ENCODE assay signal across 26 cellular contexts in genomic region chr9:112868461-112868860, GRCh38. TPM values are rescaled to one million over a fixed set of nuclear protein-coding genes. Genes with fewer than 3 reads are reported as not detected.
DNase-seq lines count a peak whose midpoint lies in the region; ATAC-seq and TF ChIP-seq lines count a peak whose summit lies in the region.
"Had no signal": no experiment of that assay in that cellular context is flagged by ENCODE, and none has a peak within 500 bp of the region (broad histone marks: within the 10 kb centered on the region; RNA-seq: fewer than 3 reads in every experiment).

No MANE protein-coding gene starts in this region.

- no peaks in the 10 kb centered on the region for H4K20me1 ChIP-seq in PC-3 (ENCODE audit: low read length)

- H3K79me2 ChIP-seq in PC-3 (ENCODE audit: low read length), result no peaks in the 10 kb centered on the region

- intact Hi-C loops in PC-3 (cut with micrococcal nuclease) (no loop called here), posterior vena cava (cut with DNase I) (no loop called here), dorsolateral prefrontal cortex (cut with DNase I) (no loop called here), Calu3 (cut with micrococcal nuclease; ENCODE audit: unreplicated experiment) (no loop called here)

- H3K9me3 Mint-ChIP-seq in Calu3 (ENCODE audit: low read depth, unreplicated experiment), result peaks cover 2% of the 10 kb centered on the region
- H3K9me3 Mint-ChIP-seq: activated CD4-positive, alpha-beta T cell treated with anti-CD3 and anti-CD28 coated beads, Interleukin-2, amount 10 ng/mL, durations not matched to agents 24 days and 14 days; activated naive CD4-positive, alpha-beta T cell treated with anti-CD3 and anti-CD28 coated beads for 36 hours; activated T-cell treated with anti-CD3 and anti-CD28 coated beads, Interleukin-2, amount 50 U/mL, for 72 hours had no signal

- H3K4me2 ChIP-seq in PC-3 (ENCODE audit: low read length), result peak overlapping the region; percentile 87

- peak; percentile 93 for DNase-seq in PC-3
- peak; percentile 2 for DNase-seq in posterior vena cava (ENCODE audit: low spot score)
- DNase-seq in dorsolateral prefrontal cortex, result no peak
- no peak for DNase-seq in NCI-H446 treated with DMSO at 0.1 percent for 48 hours (lab: John Stamatoyannopoulos, UW)
- DNase-seq in MG63, result no peak
- no peak for DNase-seq in Calu3
- DNase-seq: activated CD4-positive, alpha-beta T cell treated with anti-CD3 and anti-CD28 coated beads, Interleukin-2, amount 10 ng/mL, durations not matched to agents 24 days and 14 days; activated CD8-positive, alpha-beta memory T cell treated with anti-CD3 and anti-CD28 coated beads, Interleukin-2, amount 10 ng/mL, durations not matched to agents 7 days and 5 days; activated naive CD4-positive, alpha-beta T cell treated with anti-CD3 and anti-CD28 coated beads for 36 hours; activated T-cell treated with anti-CD3 and anti-CD28 coated beads, Interleukin-2, amount 50 U/mL, for 72 hours; brain microvascular endothelial cell; colonic mucosa; GF-D8; Kasumi-1; left colon; mesendoderm; NCI-H526 treated with DMSO at 0.1 percent for 48 hours; right cardiac atrium; stomach had no signal

- H3K36me3 ChIP-seq in PC-3 (ENCODE audit: low read depth, low read length) (no peaks in the 10 kb centered on the region), MG63 (peaks cover 11% of the 10 kb centered on the region)
- H3K36me3 ChIP-seq: brain microvascular endothelial cell, colonic mucosa had no signal

- no peaks in the 10 kb centered on the region for H3K27me3 Mint-ChIP-seq in Calu3 (ENCODE audit: unreplicated experiment)
- H3K27me3 Mint-ChIP-seq: activated CD4-positive, alpha-beta T cell treated with anti-CD3 and anti-CD28 coated beads, Interleukin-2, amount 10 ng/mL, durations not matched to agents 24 days and 14 days; activated CD8-positive, alpha-beta memory T cell treated with anti-CD3 and anti-CD28 coated beads, Interleukin-2, amount 10 ng/mL, durations not matched to agents 7 days and 5 days; type B pancreatic cell had no signal

- H3K27ac ChIP-seq in 22Rv1, result peak overlapping the region; percentile 85
- peak overlapping the region; percentile 100 for H3K27ac ChIP-seq in PC-3 (ENCODE audit: low read length)
- H3K27ac ChIP-seq in dorsolateral prefrontal cortex, result peak overlapping the region in 3 of 59 donors; percentile 8 to 23 (median 22)
- H3K27ac ChIP-seq: brain microvascular endothelial cell had no signal

- no peaks in the 10 kb centered on the region for H3K9me2 ChIP-seq in PC-3 (replicated peaks; ENCODE audit: low read length)

- H2AFZ ChIP-seq in PC-3 (ENCODE audit: low read length), result no peak overlapping the region

- H3K27ac Mint-ChIP-seq in Calu3 (ENCODE audit: unreplicated experiment), result no peak overlapping the region
- H3K27ac Mint-ChIP-seq: activated CD4-positive, alpha-beta T cell treated with anti-CD3 and anti-CD28 coated beads, Interleukin-2, amount 10 ng/mL, durations not matched to agents 24 days and 14 days; activated CD8-positive, alpha-beta memory T cell treated with anti-CD3 and anti-CD28 coated beads, Interleukin-2, amount 10 ng/mL, durations not matched to agents 7 days and 5 days; activated T-cell treated with anti-CD3 and anti-CD28 coated beads, Interleukin-2, amount 50 U/mL, for 72 hours; type B pancreatic cell had no signal

- POLR2A ChIA-PET in PC-3 (lab: Charles Lee; ENCODE audit: unreplicated experiment), result interaction anchor here (0.8 kb wide), 1 partner anchor 30 kb away, joined by 3 read pairs; no protein-coding TSS in a partner anchor

- H3K27me3 ChIP-seq in PC-3 (ENCODE audit: low read length), result no peaks in the 10 kb centered on the region
- no peaks in the 10 kb centered on the region for H3K27me3 ChIP-seq in dorsolateral prefrontal cortex
- H3K27me3 ChIP-seq in MG63, result no peaks in the 10 kb centered on the region
- H3K27me3 ChIP-seq: brain microvascular endothelial cell, colonic mucosa, stomach had no signal

- ATAC-seq in PC-3, result peak; percentile 63
- peak; percentile 78 for ATAC-seq in esophagus mucosa
- ATAC-seq: activated CD8-positive, alpha-beta memory T cell treated with anti-CD3 and anti-CD28 coated beads, Interleukin-2, amount 10 ng/mL, durations not matched to agents 7 days and 5 days had no signal

- H3K9ac ChIP-seq in PC-3 (ENCODE audit: low read length), result peak overlapping the region; percentile 87

- no peak for TF ChIP-seq CTCF in 22Rv1 (IDR thresholded peaks at IDR 0.05)
- TF ChIP-seq CTCF in PC-3 (conservative IDR thresholded peaks at IDR 0.05; ENCODE audit: low read depth, low read length), result no peak
- no peak for TF ChIP-seq CTCF in dorsolateral prefrontal cortex (IDR thresholded peaks at IDR 0.05 in 54 of 56, conservative IDR thresholded peaks at IDR 0.05 in 2 of 56; ENCODE audit: low read depth in 1 of 56, partially characterized antibody in 56 of 56)
- TF ChIP-seq CTCF in Calu3 (IDR thresholded peaks at IDR 0.05; ENCODE audit: unreplicated experiment), result no peak

- H3K36me3 Mint-ChIP-seq in Calu3 (ENCODE audit: insufficient read depth, unreplicated experiment), result no peaks in the 10 kb centered on the region
- H3K36me3 Mint-ChIP-seq: activated CD8-positive, alpha-beta memory T cell treated with anti-CD3 and anti-CD28 coated beads, Interleukin-2, amount 10 ng/mL, durations not matched to agents 7 days and 5 days had no signal

- BruUV-seq in PC-3 (replicated peaks; lab: Mats Ljungman, UMichigan), result no TSS peak
- BruUV-seq in Calu3 (replicated peaks; lab: Mats Ljungman, UMichigan), result no TSS peak

- H3K9me3 ChIP-seq in PC-3 (ENCODE audit: low read length) (no peaks in the 10 kb centered on the region), MG63 (no peaks in the 10 kb centered on the region)
- H3K9me3 ChIP-seq: colonic mucosa, stomach had no signal

- peaks cover 11% of the 10 kb centered on the region for H3F3A ChIP-seq in PC-3 (ENCODE audit: low read length, unreplicated experiment)

- CTCF ChIA-PET in PC-3 (lab: Charles Lee), result interaction anchor here (0.6 to 1.1 kb wide), 2 partner anchors 34 to 37 kb away, joined by 5 to 8 read pairs; no protein-coding TSS in a partner anchor
- CTCF ChIA-PET in Calu3 (lab: Charles Lee), result no interaction called here

- H3K4me3 ChIP-seq in PC-3 (ENCODE audit: low read length), result peak overlapping the region; percentile 59
- no peak overlapping the region for H3K4me3 ChIP-seq in dorsolateral prefrontal cortex
- H3K4me3 ChIP-seq in MG63, result no peak overlapping the region
- H3K4me3 ChIP-seq: colonic mucosa, stomach had no signal

- H3K4me3 Mint-ChIP-seq in Calu3 (ENCODE audit: low read depth, unreplicated experiment), result no peak overlapping the region
- H3K4me3 Mint-ChIP-seq: activated CD4-positive, alpha-beta T cell treated with anti-CD3 and anti-CD28 coated beads, Interleukin-2, amount 10 ng/mL, durations not matched to agents 24 days and 14 days; activated CD8-positive, alpha-beta memory T cell treated with anti-CD3 and anti-CD28 coated beads, Interleukin-2, amount 10 ng/mL, durations not matched to agents 7 days and 5 days; activated naive CD4-positive, alpha-beta T cell treated with anti-CD3 and anti-CD28 coated beads for 36 hours; activated T-cell treated with anti-CD3 and anti-CD28 coated beads, Interleukin-2, amount 50 U/mL, for 72 hours; type B pancreatic cell had no signal

- peaks cover 36% of the 10 kb centered on the region for H3K4me1 ChIP-seq in PC-3 (ENCODE audit: insufficient read depth, low read length)
- H3K4me1 ChIP-seq: colonic mucosa had no signal

- no peaks in the 10 kb centered on the region for H3K4me1 Mint-ChIP-seq in Calu3 (ENCODE audit: low read depth, unreplicated experiment)

RNA-seq across cellular contexts. Expression of gene SLC46A2, which starts 22.2 kb away (rescaled TPM):
- total RNA-seq in PC-3 (2014; rRNA removed) (not detected in 2 replicates), esophagus mucosa (0.44 TPM), posterior vena cava (under 1 TPM; 0.19 to 0.28 TPM), dorsolateral prefrontal cortex (1 to 10 TPM in 13 of 120 experiments, under 1 TPM in 87, not detected in 20; 0.18 to 1.8 (median 0.56) TPM), Calu3 (2022) (not detected in 2 replicates)
- not detected in 2 replicates for total RNA-seq in MG63 (2014; rRNA removed; shearing (Covaris generic); ENCODE audit: low replicate concordance)
- total RNA-seq: A172; activated CD4-positive, alpha-beta T cell treated with anti-CD3 and anti-CD28 coated beads, Interleukin-2, amount 10 ng/mL, durations not matched to agents 24 days and 14 days; activated CD8-positive, alpha-beta memory T cell treated with anti-CD3 and anti-CD28 coated beads, Interleukin-2, amount 10 ng/mL, durations not matched to agents 7 days and 5 days; activated naive CD4-positive, alpha-beta T cell treated with anti-CD3 and anti-CD28 coated beads for 36 hours; activated T-cell treated with anti-CD3 and anti-CD28 coated beads, Interleukin-2, amount 50 U/mL, for 72 hours; colonic mucosa; fibroblast of villous mesenchyme; left colon; myocyte; osteocyte; right cardiac atrium; stomach had no signal

Comparison
In these comparisons a context has a peak if more than half of its experiments do, and no peak if none do; other contexts are left out.
1. DNase-seq: peak in PC-3 (single experiment) and posterior vena cava (single experiment); none in dorsolateral prefrontal cortex (0 of 10), NCI-H446 treated with DMSO at 0.1 percent for 48 hours (single experiment), MG63 (single experiment) and Calu3 (single experiment).